1 cellular context compared by ENCODE assay signal in genomic region chr19:19514215-19514633, GRCh38.
TF ChIP-seq lines count a peak whose summit lies in the region.

No MANE protein-coding gene starts in this region.

TF ChIP-seq in endothelial cell of umbilical vein, 7 proteins besides CTCF, POLR2A, EP300 and RAD21:
- TF ChIP-seq EZH2 (IDR thresholded peaks at IDR 0.05; ENCODE audit: borderline replicate concordance, low read depth, low read length, severe bottlenecking) (no peak), MAX (IDR thresholded peaks at IDR 0.05; ENCODE audit: insufficient read depth, insufficient read length) (peak; percentile 89)
